ENCODE assay signal across 14 cellular contexts in the genomic region with DNA sequence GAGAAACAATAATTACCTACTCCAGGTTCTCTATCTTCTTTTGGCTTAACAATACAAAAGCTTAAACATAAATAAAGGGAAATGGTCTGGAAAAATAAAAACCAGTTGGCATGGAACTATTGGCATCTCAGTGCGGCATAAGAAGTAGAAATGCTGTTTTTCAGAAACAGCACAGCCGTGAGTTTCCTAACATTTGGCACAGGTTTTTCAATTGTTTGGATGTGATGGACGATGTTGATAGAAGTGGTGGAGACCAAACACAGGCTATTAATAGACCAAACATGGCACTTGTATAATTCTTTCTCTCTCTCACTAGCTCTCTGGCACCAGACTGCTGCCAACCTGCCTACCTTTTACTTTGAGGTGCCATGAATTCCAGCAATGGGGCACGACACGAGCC.
"Had no signal": no experiment of that assay in that cellular context is flagged by ENCODE, and none has a peak within 500 bp of the region (broad histone marks: within the 10 kb centered on the region; RNA-seq: fewer than 3 reads in every experiment).

No MANE protein-coding gene starts in this region.

- H3K9me3 ChIP-seq: heart left ventricle, suprapubic skin, tibial nerve had no signal

- H3K9me3 Mint-ChIP-seq: mesothelial cell of epicardium; natural killer cell treated with Interleukin-12 subunit alpha and Interleukin-12 subunit beta and Interleukin-15 and Interleukin-18, amount 100 ng/mL, for 72 hours had no signal

- H3K27me3 ChIP-seq: cardiac muscle cell, heart left ventricle, suprapubic skin had no signal

- H3K27ac ChIP-seq: suprapubic skin, tibial nerve had no signal

- H3K27ac Mint-ChIP-seq: mesothelial cell of epicardium; natural killer cell treated with Interleukin-12 subunit alpha and Interleukin-12 subunit beta and Interleukin-15 and Interleukin-18, amount 100 ng/mL, for 72 hours had no signal

- H3K4me3 Mint-ChIP-seq: mesothelial cell of epicardium; natural killer cell treated with Interleukin-12 subunit alpha and Interleukin-12 subunit beta and Interleukin-15 and Interleukin-18, amount 100 ng/mL, for 72 hours had no signal

- DNase-seq: erythroblast; foreskin melanocyte; heart left ventricle; hippocampal formation; left colon; right cardiac atrium; small intestine; stimulated activated CD4-positive, alpha-beta T cell treated with anti-CD3 and anti-CD28 coated beads, Interleukin-12 subunit alpha, Interleukin-12 subunit beta, amount 100 ng/mL, for 4 hours; stimulated activated naive CD4-positive, alpha-beta T cell treated with Interleukin-2 at 50 U/mL for 16 hours had no signal

- H3K36me3 ChIP-seq: cardiac muscle cell, heart left ventricle, suprapubic skin, tibial nerve had no signal

- H3K4me1 ChIP-seq: suprapubic skin, tibial nerve had no signal

- H3K36me3 Mint-ChIP-seq: mesothelial cell of epicardium; natural killer cell treated with Interleukin-12 subunit alpha and Interleukin-12 subunit beta and Interleukin-15 and Interleukin-18, amount 100 ng/mL, for 72 hours had no signal

- H3K4me3 ChIP-seq: cardiac muscle cell, heart left ventricle, suprapubic skin, tibial nerve had no signal
